8 cellular contexts compared by ENCODE assay signal in genomic region chr5:177022386-177023246, GRCh38. TPM values are rescaled to one million over a fixed set of nuclear protein-coding genes. Genes with fewer than 3 reads are reported as not detected.
DNase-seq lines count a peak whose midpoint lies in the region; ATAC-seq, FAIRE-seq and TF ChIP-seq lines count a peak whose summit lies in the region.

TSS of gene ZNF346 (plus strand) at chr5:177022696. CDS start at chr5:177022739, 43 bp downstream.

- CTCF ChIA-PET in endothelial cell of umbilical vein (lab: Charles Lee): interaction anchor here (0.7 to 2.2 kb wide), 8 partner anchors 12 to 362 kb away, joined by 3 to 11 read pairs (median 4); no protein-coding TSS in a partner anchor

- peak; percentile 92 for TF ChIP-seq POLR2A in endothelial cell of umbilical vein (IDR thresholded peaks at IDR 0.05; ENCODE audit: low read depth, low read length)

- H3K27ac ChIP-seq in OCI-LY1 (ENCODE audit: low read depth, low read length, poor library complexity, severe bottlenecking) (peak within 1 kb of the TSS; percentile 69), endothelial cell of umbilical vein (ENCODE audit: insufficient read depth, low read depth, low read length) (peak within 1 kb of the TSS; percentile 51)

- H3K9me2 ChIP-seq in OCI-LY1 (ENCODE audit: low read depth, low read length): no peaks in the 10 kb centered on the region

- H3K9me3 ChIP-seq in OCI-LY1 (ENCODE audit: low read length) (no peaks in the 10 kb centered on the region), endothelial cell of umbilical vein (replicated peaks; ENCODE audit: control insufficient read depth, insufficient read depth, low read length) (no peaks in the 10 kb centered on the region)

- H3K4me2 ChIP-seq in OCI-LY1 (ENCODE audit: low read length): peak within 1 kb of the TSS; percentile 83
- H3K4me2 ChIP-seq in endothelial cell of umbilical vein (ENCODE audit: insufficient read depth, low read length): peak within 1 kb of the TSS; percentile 91

- H3K9me1 ChIP-seq in endothelial cell of umbilical vein (replicated peaks; ENCODE audit: control insufficient read depth, extremely low read depth, insufficient read depth, low read length): no peaks in the 10 kb centered on the region

- no peaks in the 10 kb centered on the region for H3K27me3 ChIP-seq in OCI-LY1 (ENCODE audit: insufficient read depth, low read length)
- H3K27me3 ChIP-seq in endothelial cell of umbilical vein (ENCODE audit: control insufficient read depth in 2 of 2, insufficient read depth in 2 of 2, low read length in 2 of 2): no peaks in the 10 kb centered on the region

- no peaks in the 10 kb centered on the region for H3F3A ChIP-seq in OCI-LY1 (ENCODE audit: insufficient read depth, low read length)

- POLR2A ChIA-PET in endothelial cell of umbilical vein (lab: Charles Lee): interaction anchor here (1.0 kb wide), 1 partner anchor 11 kb away, joined by 4 read pairs; no protein-coding TSS in a partner anchor

- dilution Hi-C loops in endothelial cell of umbilical vein (cut with MboI; ENCODE audit: extremely low pct_ligation_motif_present, low sequenced_read_pairs): no loop called here

- ATAC-seq in GM21447 (IDR thresholded peaks at IDR 0.05; ENCODE audit: unreplicated experiment): peak; percentile 88

- DNase-seq in D341Med (ENCODE audit: low spot score) (peak; percentile 97), HuH-7.5 (ENCODE audit: low spot score) (peak; percentile 96), endothelial cell of umbilical vein (ENCODE audit: low read depth, low spot score) (peak; percentile 88), midbrain (lab: John Stamatoyannopoulos, UW) (peak; percentile 83)
- peak; percentile 92 for DNase-seq in activated CD8-positive, alpha-beta memory T cell treated with anti-CD3 and anti-CD28 coated beads, Interleukin-2, amount 50 U/mL, for 4 hours
- peak; percentile 85 to 88 for DNase-seq in stimulated activated CD8-positive, alpha-beta memory T cell treated with anti-CD3 and anti-CD28 coated beads, Interleukin-15, amount 100 ng/mL, for 48 hours (ENCODE audit: low read depth in 2 of 2)

- H2AFZ ChIP-seq in OCI-LY1 (ENCODE audit: low read length): peak within 1 kb of the TSS; percentile 24; the same call in 1 of the 2 replicates
- H2AFZ ChIP-seq in endothelial cell of umbilical vein (ENCODE audit: low read depth, low read length): peak within 1 kb of the TSS; percentile 84

- peak within 1 kb of the TSS; percentile 88 for H3K4me3 ChIP-seq in OCI-LY1 (ENCODE audit: low read depth, low read length, poor library complexity, severe bottlenecking)
- H3K4me3 ChIP-seq in endothelial cell of umbilical vein (replicated peaks in 1 of 3; ENCODE audit: insufficient read depth in 1 of 3, low read depth in 1 of 3, low read length in 3 of 3): peak within 1 kb of the TSS; percentile 57 to 94 (median 87)

- H3K79me2 ChIP-seq in OCI-LY1 (ENCODE audit: insufficient read depth, low read length) (peaks cover 34% of the 10 kb centered on the region), endothelial cell of umbilical vein (ENCODE audit: control insufficient read depth, insufficient read depth, low read length) (peaks cover 23% of the 10 kb centered on the region)

- TF ChIP-seq CTCF in OCI-LY1 (IDR thresholded peaks at IDR 0.05; ENCODE audit: low read length) (peak; percentile 55), endothelial cell of umbilical vein (IDR thresholded peaks at IDR 0.05; ENCODE audit: extremely low read depth in 1 of 2, insufficient read depth in 1 of 2, low read depth in 1 of 2, low read length in 2 of 2) (peak; percentile 23 to 58)

- no TSS peak for BruUV-seq in endothelial cell of umbilical vein (replicated peaks; lab: Mats Ljungman, UMichigan)

- peaks cover 20% of the 10 kb centered on the region for H3K36me3 ChIP-seq in OCI-LY1 (ENCODE audit: insufficient read depth, low read length)
- peaks cover 0 to 2% of the 10 kb centered on the region in 2 experiments for H3K36me3 ChIP-seq in endothelial cell of umbilical vein (ENCODE audit: control insufficient read depth in 2 of 2, extremely low read depth in 1 of 2, insufficient read depth in 2 of 2, low read length in 2 of 2)

- H3K9ac ChIP-seq in OCI-LY1 (ENCODE audit: low read length) (peak within 1 kb of the TSS; percentile 83), endothelial cell of umbilical vein (replicated peaks; ENCODE audit: extremely low read depth, insufficient read depth, low read length) (peak within 1 kb of the TSS; percentile 96)

- H4K20me1 ChIP-seq in OCI-LY1 (ENCODE audit: insufficient read depth, low read length) (no peaks in the 10 kb centered on the region), endothelial cell of umbilical vein (replicated peaks; ENCODE audit: control insufficient read depth, extremely low read depth, insufficient read depth, low read length) (no peaks in the 10 kb centered on the region)

- FAIRE-seq in endothelial cell of umbilical vein (lab: Jason Lieb, UNC): peak; percentile 74

- H3K4me1 ChIP-seq in OCI-LY1 (ENCODE audit: insufficient read depth, low read length, severe bottlenecking) (peaks cover 36% of the 10 kb centered on the region), endothelial cell of umbilical vein (ENCODE audit: control insufficient read depth, extremely low read depth, insufficient read depth, low read length) (peaks cover 9% of the 10 kb centered on the region)

- intact Hi-C loops in endothelial cell of umbilical vein (cut with micrococcal nuclease): loop anchor here (1.0 kb wide), 2 partner anchors 16 to 28 kb away; partner anchors contain the start of gene UIMC1

TF ChIP-seq in endothelial cell of umbilical vein, 7 proteins besides CTCF, POLR2A, EP300 and RAD21:
- TF ChIP-seq MYC (IDR thresholded peaks at IDR 0.05; ENCODE audit: low read depth, low read length) (no peak), EZH2 (IDR thresholded peaks at IDR 0.05; ENCODE audit: borderline replicate concordance, low read depth, low read length, severe bottlenecking) (no peak), FOS (IDR thresholded peaks at IDR 0.05; ENCODE audit: borderline replicate concordance, insufficient read depth, low read length) (no peak), JUN (IDR thresholded peaks at IDR 0.05; ENCODE audit: borderline replicate concordance, insufficient read depth, insufficient read length, low read depth) (no peak), GATA2 (IDR thresholded peaks at IDR 0.05; ENCODE audit: insufficient read depth, insufficient read length, low read depth, low read length) (no peak), POLR2AphosphoS5 (IDR thresholded peaks at IDR 0.05; ENCODE audit: insufficient read depth, low read depth, low read length) (peak; percentile 82), MAX (IDR thresholded peaks at IDR 0.05; ENCODE audit: insufficient read depth, insufficient read length) (no peak)

RNA-seq across cellular contexts. Expression of gene ZNF346, which starts in this region (rescaled TPM):
- total RNA-seq in endothelial cell of umbilical vein: 28.6 and 35.2 TPM in 2 replicates
- 25.1 and 25.3 TPM in 2 replicates for polyA plus RNA-seq in endothelial cell of umbilical vein
- 28.0 and 30.4 TPM in 2 replicates for polyA plus RNA-seq in endothelial cell of umbilical vein (2011; cell fraction: cytosol; rRNA removed)
- polyA plus RNA-seq in endothelial cell of umbilical vein (2011; cell fraction: nucleus; rRNA removed): 37.2 and 39.0 TPM in 2 replicates
- polyA plus RNA-seq in endothelial cell of umbilical vein (2012): 15.0 and 15.7 TPM in 2 replicates
- polyA minus RNA-seq in endothelial cell of umbilical vein: 32.7 and 36.1 TPM in 2 replicates
- polyA minus RNA-seq in endothelial cell of umbilical vein (2011; cell fraction: cytosol; rRNA and poly(A)+ RNA removed): 9.3 TPM
- 26.4 and 36.7 TPM in 2 replicates for polyA minus RNA-seq in endothelial cell of umbilical vein (2011; cell fraction: nucleus; rRNA and poly(A)+ RNA removed)

Comparison
In these comparisons a context has a peak if more than half of its experiments do, and no peak if none do; other contexts are left out.
1. Peak in every context shown above with its lines: DNase-seq, ATAC-seq, H3K4me3 ChIP-seq and H3K27ac ChIP-seq.